28 cellular contexts compared by ENCODE assay signal in the genomic region with DNA sequence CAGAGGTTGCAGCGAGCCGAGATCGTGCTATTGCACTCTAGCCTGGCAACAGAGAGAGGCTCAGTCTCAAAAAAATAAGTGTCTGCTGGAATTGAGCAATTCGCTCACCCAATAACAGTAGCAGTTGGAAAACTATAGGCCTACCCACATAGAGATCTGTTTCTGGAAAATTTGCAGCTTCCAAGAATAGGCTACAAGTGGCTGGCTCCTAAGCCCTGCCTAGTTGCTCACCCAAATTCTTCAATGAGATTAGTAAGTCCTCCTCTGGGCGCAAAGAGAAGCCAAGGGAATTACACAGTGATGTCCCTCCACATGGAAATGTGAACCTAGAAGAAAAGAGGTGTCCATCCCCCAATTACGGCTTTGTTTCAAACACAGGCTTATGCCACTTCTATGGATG.
"Had no signal": no experiment of that assay in that cellular context is flagged by ENCODE, and none has a peak within 500 bp of the region (broad histone marks: within the 10 kb centered on the region; RNA-seq: fewer than 3 reads in every experiment).

No MANE protein-coding gene starts in this region.

- H3K27me3 Mint-ChIP-seq: activated CD4-positive, alpha-beta memory T cell treated with anti-CD3 and anti-CD28 coated beads, Interleukin-2, amount 10 ng/mL, durations not matched to agents 7 days and 5 days; activated CD4-positive, alpha-beta T cell treated with anti-CD3 and anti-CD28 coated beads for 36 hours; activated CD4-positive, alpha-beta T cell treated with anti-CD3 and anti-CD28 coated beads, Interleukin-2, amount 10 ng/mL, durations not matched to agents 24 days and 14 days; activated naive CD4-positive, alpha-beta T cell treated with anti-CD3 and anti-CD28 coated beads, Interleukin-2, amount 10 ng/mL, durations not matched to agents 7 days and 5 days; activated naive CD8-positive, alpha-beta T cell treated with anti-CD3 and anti-CD28 coated beads, Interleukin-2, amount 10 ng/mL, durations not matched to agents 7 days and 5 days; activated T-cell treated with anti-CD3 and anti-CD28 coated beads, Interleukin-2, amount 50 U/mL, for 24 hours; brain; dendritic cell treated with granulocyte-macrophage colony-stimulating factor and Interleukin-4, amounts not matched to agents 40 ng/mL and 50 ng/mL, for 4 days had no signal

- H3K4me3 ChIP-seq: ascending aorta, breast epithelium, cardiac muscle cell, coronary artery, dorsolateral prefrontal cortex had no signal

- H3K27ac Mint-ChIP-seq: activated CD4-positive, alpha-beta memory T cell treated with anti-CD3 and anti-CD28 coated beads, Interleukin-2, amount 10 ng/mL, durations not matched to agents 7 days and 5 days; activated CD4-positive, alpha-beta T cell treated with anti-CD3 and anti-CD28 coated beads for 36 hours; activated CD4-positive, alpha-beta T cell treated with anti-CD3 and anti-CD28 coated beads, Interleukin-2, amount 10 ng/mL, durations not matched to agents 24 days and 14 days; activated naive CD4-positive, alpha-beta T cell treated with anti-CD3 and anti-CD28 coated beads, Interleukin-2, amount 10 ng/mL, durations not matched to agents 7 days and 5 days; activated naive CD4-positive, alpha-beta T cell treated with anti-CD3 and anti-CD28 coated beads, Interleukin-2, amount 50 U/mL, for 72 hours; activated naive CD8-positive, alpha-beta T cell treated with anti-CD3 and anti-CD28 coated beads, Interleukin-2, amount 10 ng/mL, durations not matched to agents 7 days and 5 days; activated T-cell treated with anti-CD3 and anti-CD28 coated beads, Interleukin-2, amount 50 U/mL, for 24 hours; brain; dendritic cell treated with granulocyte-macrophage colony-stimulating factor and Interleukin-4, amounts not matched to agents 40 ng/mL and 50 ng/mL, for 4 days had no signal

- H3K36me3 ChIP-seq: ascending aorta, breast epithelium, cardiac muscle cell had no signal

- H3K9me3 Mint-ChIP-seq: activated CD4-positive, alpha-beta memory T cell treated with anti-CD3 and anti-CD28 coated beads, Interleukin-2, amount 10 ng/mL, durations not matched to agents 7 days and 5 days; activated CD4-positive, alpha-beta T cell treated with anti-CD3 and anti-CD28 coated beads, Interleukin-2, amount 10 ng/mL, durations not matched to agents 24 days and 14 days; activated naive CD4-positive, alpha-beta T cell treated with anti-CD3 and anti-CD28 coated beads, Interleukin-2, amount 10 ng/mL, durations not matched to agents 7 days and 5 days; activated naive CD4-positive, alpha-beta T cell treated with anti-CD3 and anti-CD28 coated beads, Interleukin-2, amount 50 U/mL, for 72 hours; activated naive CD8-positive, alpha-beta T cell treated with anti-CD3 and anti-CD28 coated beads, Interleukin-2, amount 10 ng/mL, durations not matched to agents 7 days and 5 days; activated T-cell treated with anti-CD3 and anti-CD28 coated beads, Interleukin-2, amount 50 U/mL, for 24 hours; activated T-cell treated with anti-CD3 and anti-CD28 coated beads, Interleukin-2, amount 50 U/mL, for 72 hours; dendritic cell treated with granulocyte-macrophage colony-stimulating factor and Interleukin-4, amounts not matched to agents 40 ng/mL and 50 ng/mL, for 4 days had no signal

- ATAC-seq: activated CD4-positive, alpha-beta T cell treated with anti-CD3 and anti-CD28 coated beads for 36 hours; activated naive CD4-positive, alpha-beta T cell treated with anti-CD3 and anti-CD28 coated beads, Interleukin-2, amount 50 U/mL, for 72 hours; activated T-cell treated with anti-CD3 and anti-CD28 coated beads, Interleukin-2, amount 50 U/mL, for 72 hours; esophagus mucosa had no signal

- H3K27ac ChIP-seq: ascending aorta, breast epithelium, cardiac muscle cell, coronary artery, dorsolateral prefrontal cortex had no signal

- H3K36me3 Mint-ChIP-seq: activated naive CD4-positive, alpha-beta T cell treated with anti-CD3 and anti-CD28 coated beads, Interleukin-2, amount 50 U/mL, for 72 hours had no signal

- H3K4me1 ChIP-seq: ascending aorta, breast epithelium had no signal

- H3K9me3 ChIP-seq: ascending aorta, breast epithelium had no signal

- DNase-seq: activated CD4-positive, alpha-beta memory T cell treated with anti-CD3 and anti-CD28 coated beads, Interleukin-2, amount 10 ng/mL, durations not matched to agents 7 days and 5 days; activated CD4-positive, alpha-beta T cell treated with anti-CD3 and anti-CD28 coated beads for 36 hours; activated CD4-positive, alpha-beta T cell treated with anti-CD3 and anti-CD28 coated beads, Interleukin-2, amount 10 ng/mL, durations not matched to agents 24 days and 14 days; activated CD4-positive, CD25-positive, alpha-beta regulatory T cell; activated CD4-positive, CD25-positive, alpha-beta regulatory T cell treated with anti-CD3 and anti-CD28 coated beads, Interleukin-2, amount 50 U/mL, for 72 hours; activated CD8-positive, alpha-beta memory T cell treated with anti-CD3 and anti-CD28 coated beads, Interleukin-2, amount 50 U/mL, for 48 hours; activated gamma-delta T cell; activated naive CD4-positive, alpha-beta T cell; activated naive CD4-positive, alpha-beta T cell treated with anti-CD3 and anti-CD28 coated beads, Interleukin-2, amount 10 ng/mL, durations not matched to agents 7 days and 5 days; activated naive CD8-positive, alpha-beta T cell treated with anti-CD3 and anti-CD28 coated beads, Interleukin-2, amount 10 ng/mL, durations not matched to agents 7 days and 5 days; activated T-cell treated with anti-CD3 and anti-CD28 coated beads for 4 hours; activated T-cell treated with anti-CD3 and anti-CD28 coated beads, Interleukin-2, amount 50 U/mL, for 24 hours; activated T-cell treated with anti-CD3 and anti-CD28 coated beads, Interleukin-2, amount 50 U/mL, for 72 hours; central memory CD4-positive, alpha-beta T cell; dorsolateral prefrontal cortex; effector memory CD4-positive, alpha-beta T cell; endodermal cell; foreskin fibroblast; head of caudate nucleus; T-helper 2 cell had no signal

- H3K4me3 Mint-ChIP-seq: activated CD4-positive, alpha-beta memory T cell treated with anti-CD3 and anti-CD28 coated beads, Interleukin-2, amount 10 ng/mL, durations not matched to agents 7 days and 5 days; activated CD4-positive, alpha-beta T cell treated with anti-CD3 and anti-CD28 coated beads for 36 hours; activated CD4-positive, alpha-beta T cell treated with anti-CD3 and anti-CD28 coated beads, Interleukin-2, amount 10 ng/mL, durations not matched to agents 24 days and 14 days; activated naive CD4-positive, alpha-beta T cell treated with anti-CD3 and anti-CD28 coated beads, Interleukin-2, amount 10 ng/mL, durations not matched to agents 7 days and 5 days; activated naive CD8-positive, alpha-beta T cell treated with anti-CD3 and anti-CD28 coated beads, Interleukin-2, amount 10 ng/mL, durations not matched to agents 7 days and 5 days; activated T-cell treated with anti-CD3 and anti-CD28 coated beads, Interleukin-2, amount 50 U/mL, for 24 hours; activated T-cell treated with anti-CD3 and anti-CD28 coated beads, Interleukin-2, amount 50 U/mL, for 72 hours; brain; dendritic cell treated with granulocyte-macrophage colony-stimulating factor and Interleukin-4, amounts not matched to agents 40 ng/mL and 50 ng/mL, for 4 days; endodermal cell had no signal

- H3K27me3 ChIP-seq: ascending aorta, breast epithelium, cardiac muscle cell, dorsolateral prefrontal cortex had no signal
